In the genomic region with DNA sequence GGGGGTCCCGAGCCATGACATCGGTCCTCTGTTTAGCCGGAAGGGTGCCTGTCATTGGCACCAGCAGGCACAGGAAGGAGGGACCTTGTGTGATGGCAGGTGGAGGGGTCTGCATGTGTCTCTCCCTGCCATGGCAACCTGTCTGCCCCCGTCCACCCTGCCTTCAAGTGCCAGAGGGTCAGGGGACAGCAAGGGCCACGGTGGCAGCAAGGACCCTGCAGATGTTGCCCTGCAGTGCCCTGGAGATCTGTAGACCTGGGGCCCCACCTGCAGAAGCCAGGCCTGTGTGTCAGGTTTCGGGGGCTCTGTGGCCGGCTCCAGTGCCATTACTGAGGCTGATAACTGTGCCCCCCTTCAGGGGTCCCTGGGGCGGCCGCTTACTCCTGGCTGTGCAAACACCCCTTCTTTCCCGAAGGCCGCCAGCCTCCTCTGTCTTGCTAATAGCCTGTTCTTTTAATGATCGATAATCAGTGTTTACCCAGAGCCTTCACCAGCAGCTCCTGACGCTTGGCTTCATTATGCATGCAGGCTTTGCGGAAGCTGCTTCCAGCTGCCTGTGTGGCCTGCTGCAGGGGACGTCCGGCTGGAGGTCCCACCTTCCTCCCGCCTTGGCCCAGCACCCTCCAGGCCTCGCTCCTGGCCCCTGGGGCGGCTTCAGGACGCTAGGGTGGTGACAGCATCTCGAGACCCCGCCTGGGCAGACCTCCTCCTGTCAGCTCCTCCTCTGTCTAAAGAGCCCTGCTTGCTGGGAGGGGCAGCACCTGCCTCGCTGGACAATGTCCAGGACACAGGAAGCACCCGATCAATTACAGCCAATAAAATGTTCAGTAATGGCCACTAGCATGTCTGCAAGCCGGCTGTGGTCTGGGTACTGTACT, we compare ENCODE assay signal across 12 cellular contexts.
DNase-seq lines count a peak whose midpoint lies in the region; ATAC-seq and TF ChIP-seq lines count a peak whose summit lies in the region.
"Had no signal": no experiment of that assay in that cellular context is flagged by ENCODE, and none has a peak within 500 bp of the region (broad histone marks: within the 10 kb centered on the region; RNA-seq: fewer than 3 reads in every experiment).

No MANE protein-coding gene starts in this region.

- ATAC-seq in RWPE2 (ENCODE audit: low read depth) (no peak), sciatic nerve (no peak)
- ATAC-seq: gastroesophageal sphincter had no signal

- H3K4me1 ChIP-seq in RWPE2 (ENCODE audit: insufficient read depth, poor library complexity, severe bottlenecking) (no peaks in the 10 kb centered on the region), iPS-20b (ENCODE audit: insufficient read depth, low read length) (peaks cover 12% of the 10 kb centered on the region)
- H3K4me1 ChIP-seq: gastroesophageal sphincter had no signal

- no peaks in the 10 kb centered on the region for H3K36me3 ChIP-seq in RWPE2 (ENCODE audit: low read depth)
- no peaks in the 10 kb centered on the region for H3K36me3 ChIP-seq in iPS-20b (ENCODE audit: insufficient read depth, low read depth, low read length)
- H3K36me3 ChIP-seq: gastroesophageal sphincter had no signal

- peak; percentile 5 for DNase-seq in DMS153 (lab: John Stamatoyannopoulos, UW)
- DNase-seq in DMS153 treated with DMSO at 0.1 percent for 48 hours (lab: John Stamatoyannopoulos, UW; ENCODE audit: unreplicated experiment): no peak
- DNase-seq in RWPE2 (ENCODE audit: low spot score): peak; percentile 57
- peak; percentile 42 for DNase-seq in sciatic nerve (ENCODE audit: low spot score)
- DNase-seq in hypothalamus (lab: John Stamatoyannopoulos, UW): no peak
- no peak for DNase-seq in CD1c-positive myeloid dendritic cell (ENCODE audit: extremely low spot score)
- no peak for DNase-seq in MV-4-11 (lab: John Stamatoyannopoulos, UW)
- DNase-seq: DMS53, T-helper 9 cell had no signal

- H3K4me3 ChIP-seq in RWPE2 (ENCODE audit: severe bottlenecking) (no peak overlapping the region), iPS-20b (ENCODE audit: low read length) (peak overlapping the region; percentile 48; the same call in 1 of the 2 replicates)
- H3K4me3 ChIP-seq: gastroesophageal sphincter had no signal

- H3K9me3 ChIP-seq in RWPE2 (ENCODE audit: severe bottlenecking): no peaks in the 10 kb centered on the region
- H3K9me3 ChIP-seq in iPS-20b (ENCODE audit: insufficient read depth, low read depth, low read length): no peaks in the 10 kb centered on the region
- H3K9me3 ChIP-seq: gastroesophageal sphincter had no signal

- TF ChIP-seq CTCF in RWPE2 (IDR thresholded peaks at IDR 0.05; ENCODE audit: poor library complexity, severe bottlenecking): no peak

- H3K27ac ChIP-seq in RWPE2 (ENCODE audit: poor library complexity, severe bottlenecking): no peak overlapping the region
- H3K27ac ChIP-seq in iPS-20b (ENCODE audit: low read length): no peak overlapping the region
- H3K27ac ChIP-seq: 22Rv1, gastroesophageal sphincter had no signal

- H3K27me3 ChIP-seq in RWPE2 (ENCODE audit: insufficient read depth, poor library complexity, severe bottlenecking) (peaks cover 10% of the 10 kb centered on the region), iPS-20b (ENCODE audit: insufficient read depth, low read length) (no peaks in the 10 kb centered on the region)

- H3K9ac ChIP-seq in iPS-20b (ENCODE audit: low read depth, low read length): no peak overlapping the region; the same call in 1 of the 2 replicates

- intact Hi-C loops in sciatic nerve (cut with DNase I): no loop called here

Comparison
In these comparisons a context has a peak if more than half of its experiments do, and no peak if none do; other contexts are left out.
1. DNase-seq: peak in DMS153 (single experiment), RWPE2 (single experiment) and sciatic nerve (single experiment); none in DMS153 treated with DMSO at 0.1 percent for 48 hours (single experiment), hypothalamus (0 of 51), CD1c-positive myeloid dendritic cell (single experiment) and MV-4-11 (single experiment).